In the genomic region with DNA sequence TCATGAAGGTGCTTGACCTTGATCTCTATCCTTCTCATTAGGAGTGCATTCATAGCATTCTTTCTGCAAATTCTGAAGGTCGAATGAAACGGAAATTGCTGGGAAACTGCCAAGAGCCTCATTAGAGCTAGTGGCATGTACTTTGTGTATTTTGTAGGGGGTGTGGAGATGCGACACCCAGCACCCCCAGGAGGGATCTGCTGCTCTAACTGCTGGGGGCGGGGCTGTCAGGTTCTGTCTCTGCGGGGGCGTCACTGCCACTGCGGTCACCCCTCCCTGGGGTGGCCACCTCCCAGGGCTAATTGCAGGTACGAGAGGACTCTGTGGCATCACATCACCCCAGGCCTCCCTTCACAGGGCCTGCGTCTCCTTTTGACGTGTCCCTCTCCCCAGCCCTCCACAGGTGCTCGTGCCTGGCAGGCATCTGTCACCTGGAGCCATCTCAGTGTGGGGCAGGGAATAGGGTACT, we compare ENCODE assay signal across 23 cellular contexts.
A peak's percentile ranks its signal among the peaks of the same experiment; 100 is the strongest.
DNase-seq lines count a peak whose midpoint lies in the region; ATAC-seq and TF ChIP-seq lines count a peak whose summit lies in the region.
"Had no signal": no experiment of that assay in that cellular context is flagged by ENCODE, and none has a peak within 500 bp of the region (broad histone marks: within the 10 kb centered on the region; RNA-seq: fewer than 3 reads in every experiment).

No MANE protein-coding gene starts in this region.

- no peaks in the 10 kb centered on the region for H3K9me3 ChIP-seq in osteoblast (ENCODE audit: low read depth, low read length)
- H3K9me3 ChIP-seq: prostate gland, stomach had no signal

- H3K4me2 ChIP-seq in osteoblast (ENCODE audit: insufficient read depth, low read length): no peak overlapping the region

- H3K4me1 ChIP-seq in osteoblast (ENCODE audit: insufficient read depth, low read length): no peaks in the 10 kb centered on the region
- H3K4me1 ChIP-seq: prostate gland, stomach had no signal

- H3K27me3 ChIP-seq in osteoblast (ENCODE audit: insufficient read depth, low read length): no peaks in the 10 kb centered on the region

- POLR2A ChIA-PET in WTC11 (lab: Charles Lee): no interaction called here

- no peaks in the 10 kb centered on the region for H3K79me2 ChIP-seq in osteoblast (ENCODE audit: insufficient read depth, low read length)

- no peaks in the 10 kb centered on the region for H4K20me1 ChIP-seq in osteoblast (ENCODE audit: insufficient read depth, low read length)

- H3K4me3 Mint-ChIP-seq in WTC11: no peak overlapping the region
- H3K4me3 Mint-ChIP-seq: activated B cell treated with CpG ODN at 0.5 μM for 24 hours; activated naive CD8-positive, alpha-beta T cell treated with anti-CD3 and anti-CD28 coated beads for 36 hours; CD4-positive, alpha-beta memory T cell; type B pancreatic cell had no signal

- CTCF ChIA-PET in WTC11 (lab: Charles Lee): no interaction called here

- H3K9me3 Mint-ChIP-seq in WTC11: no peaks in the 10 kb centered on the region
- H3K9me3 Mint-ChIP-seq: activated B cell treated with CpG ODN at 0.5 μM for 24 hours; activated naive CD8-positive, alpha-beta T cell treated with anti-CD3 and anti-CD28 coated beads for 36 hours; CD4-positive, alpha-beta memory T cell had no signal

- no peak overlapping the region for H3K27ac Mint-ChIP-seq in WTC11
- H3K27ac Mint-ChIP-seq: activated B cell treated with CpG ODN at 0.5 μM for 24 hours; activated naive CD8-positive, alpha-beta T cell treated with anti-CD3 and anti-CD28 coated beads for 36 hours; CD4-positive, alpha-beta memory T cell; type B pancreatic cell had no signal

- H3K4me1 Mint-ChIP-seq in WTC11: peaks cover 12% of the 10 kb centered on the region
- H3K4me1 Mint-ChIP-seq: activated B cell treated with CpG ODN at 0.5 μM for 24 hours; activated naive CD8-positive, alpha-beta T cell treated with anti-CD3 and anti-CD28 coated beads for 36 hours; CD4-positive, alpha-beta memory T cell had no signal

- no peaks in the 10 kb centered on the region for H3K36me3 Mint-ChIP-seq in WTC11
- H3K36me3 Mint-ChIP-seq: activated naive CD8-positive, alpha-beta T cell treated with anti-CD3 and anti-CD28 coated beads for 36 hours; CD4-positive, alpha-beta memory T cell; type B pancreatic cell had no signal

- TF ChIP-seq CTCF in WTC11 (IDR thresholded peaks at IDR 0.05) (no peak), osteoblast (IDR thresholded peaks at IDR 0.05; ENCODE audit: extremely low read depth, low read depth, low read length) (no peak)

- DNase-seq in DMS79 treated with DMSO at 0.1 percent for 48 hours (lab: John Stamatoyannopoulos, UW) (peak; percentile 8), DMS79 (lab: John Stamatoyannopoulos, UW) (no peak), NCI-H1417 (lab: John Stamatoyannopoulos, UW) (peak; percentile 52 to 97 (median 91)), WTC11 (ENCODE audit: low spot score) (no peak), osteoblast (ENCODE audit: insufficient read length, low spot score, missing footprints) (peak; percentile 36), COLO829 (ENCODE audit: low spot score) (no peak)
- no peak for DNase-seq in stimulated activated CD4-positive, alpha-beta T cell treated with anti-CD3 and anti-CD28 coated beads, Interleukin-4, amount 100 ng/mL, for 1 hour
- DNase-seq: activated B cell treated with CpG ODN at 0.5 μM for 24 hours; activated CD4-positive, alpha-beta T cell treated with anti-CD3 and anti-CD28 coated beads, Interleukin-2, amount 50 U/mL, for 48 hours; activated CD8-positive, alpha-beta memory T cell treated with anti-CD3 and anti-CD28 coated beads, Interleukin-2, amount 50 U/mL, for 4 hours; activated naive CD8-positive, alpha-beta T cell treated with anti-CD3 and anti-CD28 coated beads for 36 hours; CD4-positive, alpha-beta memory T cell; DMS53; mammary epithelial cell; NCI-H446; SIG-M5; stomach; SW 1271 had no signal

- H3K36me3 ChIP-seq in osteoblast (ENCODE audit: insufficient read depth, low read length): no peaks in the 10 kb centered on the region
- H3K36me3 ChIP-seq: prostate gland, stomach had no signal

- no peak overlapping the region for H2AFZ ChIP-seq in osteoblast (ENCODE audit: low read length)

- no peak overlapping the region for H3K4me3 ChIP-seq in osteoblast (ENCODE audit: insufficient read depth, low read length)
- H3K4me3 ChIP-seq: prostate gland, stomach had no signal

- ATAC-seq in WTC11: peak; percentile 38; the same call in 1 of the 2 replicates
- ATAC-seq in HG03521 (IDR thresholded peaks at IDR 0.05; ENCODE audit: unreplicated experiment): no peak
- ATAC-seq: Panc1 had no signal

- H3K27ac ChIP-seq in osteoblast (ENCODE audit: low read depth, low read length): no peak overlapping the region
- H3K27ac ChIP-seq: 22Rv1, prostate gland, stomach had no signal

- H3K27me3 Mint-ChIP-seq in WTC11 (ENCODE audit: low read depth): no peaks in the 10 kb centered on the region
- H3K27me3 Mint-ChIP-seq: activated B cell treated with CpG ODN at 0.5 μM for 24 hours; activated naive CD8-positive, alpha-beta T cell treated with anti-CD3 and anti-CD28 coated beads for 36 hours; CD4-positive, alpha-beta memory T cell had no signal

TF ChIP-seq in WTC11, 78 proteins besides CTCF, POLR2A, EP300 and RAD21:
- TF ChIP-seq SOX15 (CRISPR knock-in tag; IDR thresholded peaks at IDR 0.05): no peak
- no peak for TF ChIP-seq NR1H2 (CRISPR knock-in tag; IDR thresholded peaks at IDR 0.05)
- TF ChIP-seq MYBL2 (CRISPR knock-in tag; IDR thresholded peaks at IDR 0.05): no peak
- TF ChIP-seq, protein P1, sequence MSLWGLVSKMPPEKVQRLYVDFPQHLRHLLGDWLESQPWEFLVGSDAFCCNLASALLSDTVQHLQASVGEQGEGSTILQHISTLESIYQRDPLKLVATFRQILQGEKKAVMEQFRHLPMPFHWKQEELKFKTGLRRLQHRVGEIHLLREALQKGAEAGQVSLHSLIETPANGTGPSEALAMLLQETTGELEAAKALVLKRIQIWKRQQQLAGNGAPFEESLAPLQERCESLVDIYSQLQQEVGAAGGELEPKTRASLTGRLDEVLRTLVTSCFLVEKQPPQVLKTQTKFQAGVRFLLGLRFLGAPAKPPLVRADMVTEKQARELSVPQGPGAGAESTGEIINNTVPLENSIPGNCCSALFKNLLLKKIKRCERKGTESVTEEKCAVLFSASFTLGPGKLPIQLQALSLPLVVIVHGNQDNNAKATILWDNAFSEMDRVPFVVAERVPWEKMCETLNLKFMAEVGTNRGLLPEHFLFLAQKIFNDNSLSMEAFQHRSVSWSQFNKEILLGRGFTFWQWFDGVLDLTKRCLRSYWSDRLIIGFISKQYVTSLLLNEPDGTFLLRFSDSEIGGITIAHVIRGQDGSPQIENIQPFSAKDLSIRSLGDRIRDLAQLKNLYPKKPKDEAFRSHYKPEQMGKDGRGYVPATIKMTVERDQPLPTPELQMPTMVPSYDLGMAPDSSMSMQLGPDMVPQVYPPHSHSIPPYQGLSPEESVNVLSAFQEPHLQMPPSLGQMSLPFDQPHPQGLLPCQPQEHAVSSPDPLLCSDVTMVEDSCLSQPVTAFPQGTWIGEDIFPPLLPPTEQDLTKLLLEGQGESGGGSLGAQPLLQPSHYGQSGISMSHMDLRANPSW (CRISPR knock-in tag; conservative IDR thresholded peaks at IDR 0.05; ENCODE audit: low read depth): no peak
- TF ChIP-seq ZNF423 (CRISPR knock-in tag; IDR thresholded peaks at IDR 0.05): no peak
- no peak for TF ChIP-seq ESRRA (CRISPR knock-in tag; IDR thresholded peaks at IDR 0.05; ENCODE audit: borderline replicate concordance)
- TF ChIP-seq ZNF263 (CRISPR knock-in tag; IDR thresholded peaks at IDR 0.05; ENCODE audit: low read depth): no peak
- TF ChIP-seq ZNF671 (CRISPR knock-in tag; IDR thresholded peaks at IDR 0.05): no peak
- no peak for TF ChIP-seq ATF1 (CRISPR knock-in tag; IDR thresholded peaks at IDR 0.05)
- TF ChIP-seq, protein P2, sequence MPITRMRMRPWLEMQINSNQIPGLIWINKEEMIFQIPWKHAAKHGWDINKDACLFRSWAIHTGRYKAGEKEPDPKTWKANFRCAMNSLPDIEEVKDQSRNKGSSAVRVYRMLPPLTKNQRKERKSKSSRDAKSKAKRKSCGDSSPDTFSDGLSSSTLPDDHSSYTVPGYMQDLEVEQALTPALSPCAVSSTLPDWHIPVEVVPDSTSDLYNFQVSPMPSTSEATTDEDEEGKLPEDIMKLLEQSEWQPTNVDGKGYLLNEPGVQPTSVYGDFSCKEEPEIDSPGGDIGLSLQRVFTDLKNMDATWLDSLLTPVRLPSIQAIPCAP (CRISPR knock-in tag; IDR thresholded peaks at IDR 0.05): no peak
- TF ChIP-seq, protein P3, sequence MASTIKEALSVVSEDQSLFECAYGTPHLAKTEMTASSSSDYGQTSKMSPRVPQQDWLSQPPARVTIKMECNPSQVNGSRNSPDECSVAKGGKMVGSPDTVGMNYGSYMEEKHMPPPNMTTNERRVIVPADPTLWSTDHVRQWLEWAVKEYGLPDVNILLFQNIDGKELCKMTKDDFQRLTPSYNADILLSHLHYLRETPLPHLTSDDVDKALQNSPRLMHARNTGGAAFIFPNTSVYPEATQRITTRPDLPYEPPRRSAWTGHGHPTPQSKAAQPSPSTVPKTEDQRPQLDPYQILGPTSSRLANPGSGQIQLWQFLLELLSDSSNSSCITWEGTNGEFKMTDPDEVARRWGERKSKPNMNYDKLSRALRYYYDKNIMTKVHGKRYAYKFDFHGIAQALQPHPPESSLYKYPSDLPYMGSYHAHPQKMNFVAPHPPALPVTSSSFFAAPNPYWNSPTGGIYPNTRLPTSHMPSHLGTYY (CRISPR knock-in tag; IDR thresholded peaks at IDR 0.05): no peak

Comparison
In these comparisons a context has a peak if more than half of its experiments do, and no peak if none do; other contexts are left out.
1. DNase-seq: peak in DMS79 treated with DMSO at 0.1 percent for 48 hours (single experiment), NCI-H1417 (3 of 3) and osteoblast (single experiment); none in DMS79 (single experiment), WTC11 (single experiment), stimulated activated CD4-positive, alpha-beta T cell treated with anti-CD3 and anti-CD28 coated beads, Interleukin-4, amount 100 ng/mL, for 1 hour (single experiment) and COLO829 (single experiment).